Comparison of ENCODE assay signal across 18 cellular contexts in the genomic region with DNA sequence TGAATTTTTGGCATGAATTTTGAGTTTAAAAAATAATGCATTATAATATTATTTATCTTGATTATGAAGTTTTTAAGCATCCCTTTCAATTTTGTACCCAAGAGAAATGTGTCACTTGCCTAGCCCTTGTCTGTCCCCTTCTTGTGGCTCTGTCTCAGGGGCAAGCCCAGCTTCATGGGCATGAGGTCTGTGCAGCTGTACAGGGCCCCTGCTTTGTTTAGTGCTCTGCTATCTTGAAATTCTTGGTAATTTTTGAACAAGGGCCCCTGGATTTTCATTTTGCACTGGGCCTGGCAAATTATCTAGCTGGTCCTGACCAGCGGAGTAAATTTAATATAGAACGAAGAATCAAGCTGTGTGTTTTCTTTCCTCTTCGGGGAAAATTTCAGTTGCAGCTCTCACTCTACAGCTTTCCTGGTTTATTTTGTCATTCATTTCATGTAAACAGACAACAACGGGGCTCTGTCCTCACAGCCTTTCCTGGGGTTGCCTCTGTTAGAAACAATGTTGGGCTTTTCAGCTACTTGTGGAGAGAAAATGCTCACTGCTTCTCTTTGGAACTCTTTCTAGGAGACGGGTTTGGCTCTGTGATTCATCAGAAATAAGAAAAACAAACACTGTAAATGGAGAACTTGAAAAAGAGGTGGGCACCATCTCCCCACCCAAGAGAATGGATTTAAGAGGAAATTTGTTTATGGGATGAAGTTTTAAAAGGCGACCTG. TPM values are rescaled to one million over a fixed set of nuclear protein-coding genes. Genes with fewer than 3 reads are reported as not detected.
DNase-seq lines count a peak whose midpoint lies in the region; ATAC-seq and TF ChIP-seq lines count a peak whose summit lies in the region.
"Had no signal": no experiment of that assay in that cellular context is flagged by ENCODE, and none has a peak within 500 bp of the region (broad histone marks: within the 10 kb centered on the region; RNA-seq: fewer than 3 reads in every experiment).

No MANE protein-coding gene starts in this region.

- peak overlapping the region; percentile 95 for H3K27ac Mint-ChIP-seq in neural crest cell (ENCODE audit: unreplicated experiment)
- H3K27ac Mint-ChIP-seq: activated B cell treated with CpG ODN at 0.5 μM for 24 hours, progenitor cell of endocrine pancreas had no signal

- WGBS in right lobe of liver (ENCODE audit: insufficient coverage, low coverage, low lambda C conversion rate, missing lambda C conversion rate): 62% methylated on average over 6 of the region's 6 CpGs

- no peaks in the 10 kb centered on the region for H3K9me3 ChIP-seq in adipocyte (ENCODE audit: control insufficient read depth, low read length)
- no peaks in the 10 kb centered on the region for H3K9me3 ChIP-seq in right lobe of liver
- H3K9me3 ChIP-seq: breast epithelium, stomach had no signal

- DNase-seq in ELF-1 (ENCODE audit: low read depth, low spot score) (peak; percentile 27), adipocyte (ENCODE audit: low read depth) (peak; percentile 16), foreskin melanocyte (peak; percentile 71), neural crest cell (ENCODE audit: low read depth, low spot score) (no peak), right lobe of liver (no peak), NCI-H1092 (lab: John Stamatoyannopoulos, UW) (no peak), HuH-7.5 (ENCODE audit: low spot score) (no peak), AML-193 (lab: John Stamatoyannopoulos, UW) (no peak)
- DNase-seq: activated B cell treated with CpG ODN at 0.5 μM for 24 hours, activated gamma-delta T cell treated with Interleukin-2 at 50 U/mL for 16 hours, GF-D8, kidney, NCI-H187 treated with DMSO at 0.1 percent for 48 hours, NCI-H524 treated with DMSO at 0.1 percent for 48 hours, stomach had no signal

- TF ChIP-seq CTCF in neural crest cell (conservative IDR thresholded peaks at IDR 0.05) (no peak), right lobe of liver (IDR thresholded peaks at IDR 0.05) (no peak)

- H3K27me3 Mint-ChIP-seq in neural crest cell (ENCODE audit: low read depth): no peaks in the 10 kb centered on the region
- H3K27me3 Mint-ChIP-seq: activated B cell treated with CpG ODN at 0.5 μM for 24 hours, progenitor cell of endocrine pancreas had no signal

- ATAC-seq in right lobe of liver: no peak

- H3K9ac ChIP-seq in adipocyte (ENCODE audit: low read length): no peak overlapping the region

- H3K9me3 Mint-ChIP-seq in neural crest cell: no peaks in the 10 kb centered on the region
- H3K9me3 Mint-ChIP-seq: activated B cell treated with CpG ODN at 0.5 μM for 24 hours had no signal

- H3K27me3 ChIP-seq in adipocyte (replicated peaks; ENCODE audit: control insufficient read depth, insufficient read depth, low read length) (peaks cover 4% of the 10 kb centered on the region), right lobe of liver (no peaks in the 10 kb centered on the region)
- H3K27me3 ChIP-seq: breast epithelium, stomach had no signal

- peak overlapping the region; percentile 14 for H3K4me3 Mint-ChIP-seq in neural crest cell
- H3K4me3 Mint-ChIP-seq: activated B cell treated with CpG ODN at 0.5 μM for 24 hours had no signal

- H3K27ac ChIP-seq in right lobe of liver: no peak overlapping the region
- H3K27ac ChIP-seq: breast epithelium had no signal

- peaks cover 5% of the 10 kb centered on the region for H3K4me1 ChIP-seq in adipocyte (ENCODE audit: control insufficient read depth, insufficient read depth, low read length)
- H3K4me1 ChIP-seq in right lobe of liver: no peaks in the 10 kb centered on the region
- H3K4me1 ChIP-seq: breast epithelium had no signal

- intact Hi-C loops in right lobe of liver (cut with DNase I): no loop called here

- H3K4me3 ChIP-seq in adipocyte (ENCODE audit: low read length) (no peak overlapping the region), right lobe of liver (no peak overlapping the region)
- H3K4me3 ChIP-seq: breast epithelium, stomach had no signal

- no peaks in the 10 kb centered on the region for H3K36me3 ChIP-seq in adipocyte (ENCODE audit: control insufficient read depth, insufficient read depth, low read length, severe bottlenecking)
- no peaks in the 10 kb centered on the region for H3K36me3 ChIP-seq in right lobe of liver
- H3K36me3 ChIP-seq: breast epithelium, stomach had no signal

- H3K4me1 Mint-ChIP-seq in neural crest cell: peaks cover 37% of the 10 kb centered on the region
- H3K4me1 Mint-ChIP-seq: activated B cell treated with CpG ODN at 0.5 μM for 24 hours had no signal

- H3K36me3 Mint-ChIP-seq in neural crest cell (ENCODE audit: low read depth): peaks cover 6% of the 10 kb centered on the region

- TF ChIP-seq POLR2A in right lobe of liver (IDR thresholded peaks at IDR 0.05): no peak

RNA-seq across cellular contexts. Expression of gene LIX1, which starts 41.1 kb away (rescaled TPM):
- total RNA-seq in neural crest cell (19.1 and 19.7 TPM in 2 replicates), right lobe of liver (not detected)
- total RNA-seq: A673, activated B cell treated with CpG ODN at 0.5 μM for 24 hours had no signal

Comparison
In these comparisons a context has a peak if more than half of its experiments do, and no peak if none do; other contexts are left out.
1. DNase-seq: peak in ELF-1 (single experiment), adipocyte (single experiment) and foreskin melanocyte (single experiment); none in neural crest cell (single experiment), right lobe of liver (0 of 3), NCI-H1092 (single experiment), HuH-7.5 (single experiment) and AML-193 (0 of 2).
2. RNA of gene LIX1, which starts 41.1 kb away (total RNA-seq): 19.1 to 19.7 TPM in neural crest cell; not detected in right lobe of liver; every median in the first group is over 10 times any median in the second.